ENCODE assay signal across 1 cellular context in the genomic region with DNA sequence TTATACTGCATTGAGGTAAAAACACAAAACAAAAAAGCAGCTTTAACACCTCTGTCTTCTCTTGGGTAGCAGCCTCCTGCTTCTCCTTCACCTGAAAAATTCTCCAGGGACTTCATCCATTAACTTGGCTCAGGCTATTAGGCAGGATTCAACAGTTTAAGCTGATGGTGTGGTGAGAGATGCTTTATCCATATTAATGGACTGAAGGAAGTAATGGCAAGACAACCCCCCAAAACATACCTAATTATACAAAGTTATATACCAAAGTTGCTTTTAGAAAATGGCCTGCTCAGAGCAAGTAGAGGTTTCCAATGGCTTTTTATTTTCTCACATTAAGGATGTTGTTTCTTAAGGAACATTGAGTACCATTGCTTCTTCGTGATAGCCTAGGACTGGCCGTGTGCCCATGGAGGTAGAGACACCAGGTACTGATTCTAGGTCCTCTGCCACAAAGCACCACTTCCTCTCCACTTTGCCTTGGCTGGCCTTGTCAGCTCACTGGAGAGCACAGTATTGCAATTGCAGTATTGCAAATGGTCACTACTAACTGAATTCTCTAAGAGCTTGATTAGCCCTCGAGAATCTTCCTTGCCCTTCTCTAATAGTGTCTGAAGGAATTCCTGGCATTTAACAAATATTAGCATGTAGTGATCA.
TF ChIP-seq lines count a peak whose summit lies in the region.

No MANE protein-coding gene starts in this region.

TF ChIP-seq in HepG2, 621 proteins besides CTCF, POLR2A, EP300 and RAD21:
- no peak for TF ChIP-seq NFKB2 (CRISPR knock-in tag; IDR thresholded peaks at IDR 0.05; ENCODE audit: borderline replicate concordance)
- TF ChIP-seq, protein P1, sequence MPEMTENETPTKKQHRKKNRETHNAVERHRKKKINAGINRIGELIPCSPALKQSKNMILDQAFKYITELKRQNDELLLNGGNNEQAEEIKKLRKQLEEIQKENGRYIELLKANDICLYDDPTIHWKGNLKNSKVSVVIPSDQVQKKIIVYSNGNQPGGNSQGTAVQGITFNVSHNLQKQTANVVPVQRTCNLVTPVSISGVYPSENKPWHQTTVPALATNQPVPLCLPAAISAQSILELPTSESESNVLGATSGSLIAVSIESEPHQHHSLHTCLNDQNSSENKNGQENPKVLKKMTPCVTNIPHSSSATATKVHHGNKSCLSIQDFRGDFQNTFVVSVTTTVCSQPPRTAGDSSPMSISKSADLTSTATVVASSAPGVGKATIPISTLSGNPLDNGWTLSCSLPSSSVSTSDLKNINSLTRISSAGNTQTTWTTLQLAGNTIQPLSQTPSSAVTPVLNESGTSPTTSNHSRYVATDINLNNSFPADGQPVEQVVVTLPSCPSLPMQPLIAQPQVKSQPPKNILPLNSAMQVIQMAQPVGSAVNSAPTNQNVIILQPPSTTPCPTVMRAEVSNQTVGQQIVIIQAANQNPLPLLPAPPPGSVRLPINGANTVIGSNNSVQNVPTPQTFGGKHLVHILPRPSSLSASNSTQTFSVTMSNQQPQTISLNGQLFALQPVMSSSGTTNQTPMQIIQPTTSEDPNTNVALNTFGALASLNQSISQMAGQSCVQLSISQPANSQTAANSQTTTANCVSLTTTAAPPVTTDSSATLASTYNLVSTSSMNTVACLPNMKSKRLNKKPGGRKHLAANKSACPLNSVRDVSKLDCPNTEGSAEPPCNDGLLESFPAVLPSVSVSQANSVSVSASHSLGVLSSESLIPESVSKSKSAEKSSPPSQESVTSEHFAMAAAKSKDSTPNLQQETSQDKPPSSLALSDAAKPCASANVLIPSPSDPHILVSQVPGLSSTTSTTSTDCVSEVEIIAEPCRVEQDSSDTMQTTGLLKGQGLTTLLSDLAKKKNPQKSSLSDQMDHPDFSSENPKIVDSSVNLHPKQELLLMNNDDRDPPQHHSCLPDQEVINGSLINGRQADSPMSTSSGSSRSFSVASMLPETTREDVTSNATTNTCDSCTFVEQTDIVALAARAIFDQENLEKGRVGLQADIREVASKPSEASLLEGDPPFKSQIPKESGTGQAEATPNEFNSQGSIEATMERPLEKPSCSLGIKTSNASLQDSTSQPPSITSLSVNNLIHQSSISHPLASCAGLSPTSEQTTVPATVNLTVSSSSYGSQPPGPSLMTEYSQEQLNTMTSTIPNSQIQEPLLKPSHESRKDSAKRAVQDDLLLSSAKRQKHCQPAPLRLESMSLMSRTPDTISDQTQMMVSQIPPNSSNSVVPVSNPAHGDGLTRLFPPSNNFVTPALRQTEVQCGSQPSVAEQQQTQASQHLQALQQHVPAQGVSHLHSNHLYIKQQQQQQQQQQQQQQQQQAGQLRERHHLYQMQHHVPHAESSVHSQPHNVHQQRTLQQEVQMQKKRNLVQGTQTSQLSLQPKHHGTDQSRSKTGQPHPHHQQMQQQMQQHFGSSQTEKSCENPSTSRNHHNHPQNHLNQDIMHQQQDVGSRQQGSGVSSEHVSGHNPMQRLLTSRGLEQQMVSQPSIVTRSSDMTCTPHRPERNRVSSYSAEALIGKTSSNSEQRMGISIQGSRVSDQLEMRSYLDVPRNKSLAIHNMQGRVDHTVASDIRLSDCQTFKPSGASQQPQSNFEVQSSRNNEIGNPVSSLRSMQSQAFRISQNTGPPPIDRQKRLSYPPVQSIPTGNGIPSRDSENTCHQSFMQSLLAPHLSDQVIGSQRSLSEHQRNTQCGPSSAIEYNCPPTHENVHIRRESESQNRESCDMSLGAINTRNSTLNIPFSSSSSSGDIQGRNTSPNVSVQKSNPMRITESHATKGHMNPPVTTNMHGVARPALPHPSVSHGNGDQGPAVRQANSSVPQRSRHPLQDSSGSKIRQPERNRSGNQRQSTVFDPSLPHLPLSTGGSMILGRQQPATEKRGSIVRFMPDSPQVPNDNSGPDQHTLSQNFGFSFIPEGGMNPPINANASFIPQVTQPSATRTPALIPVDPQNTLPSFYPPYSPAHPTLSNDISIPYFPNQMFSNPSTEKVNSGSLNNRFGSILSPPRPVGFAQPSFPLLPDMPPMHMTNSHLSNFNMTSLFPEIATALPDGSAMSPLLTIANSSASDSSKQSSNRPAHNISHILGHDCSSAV (CRISPR knock-in tag; IDR thresholded peaks at IDR 0.05; ENCODE audit: borderline replicate concordance): no peak
- no peak for TF ChIP-seq ZKSCAN8 (CRISPR knock-in tag; IDR thresholded peaks at IDR 0.05; ENCODE audit: borderline replicate concordance)
- TF ChIP-seq ZSCAN25 (CRISPR knock-in tag; IDR thresholded peaks at IDR 0.05): no peak
- no peak for TF ChIP-seq PAWR (CRISPR knock-in tag; IDR thresholded peaks at IDR 0.05; ENCODE audit: borderline replicate concordance)
- TF ChIP-seq, protein P2, sequence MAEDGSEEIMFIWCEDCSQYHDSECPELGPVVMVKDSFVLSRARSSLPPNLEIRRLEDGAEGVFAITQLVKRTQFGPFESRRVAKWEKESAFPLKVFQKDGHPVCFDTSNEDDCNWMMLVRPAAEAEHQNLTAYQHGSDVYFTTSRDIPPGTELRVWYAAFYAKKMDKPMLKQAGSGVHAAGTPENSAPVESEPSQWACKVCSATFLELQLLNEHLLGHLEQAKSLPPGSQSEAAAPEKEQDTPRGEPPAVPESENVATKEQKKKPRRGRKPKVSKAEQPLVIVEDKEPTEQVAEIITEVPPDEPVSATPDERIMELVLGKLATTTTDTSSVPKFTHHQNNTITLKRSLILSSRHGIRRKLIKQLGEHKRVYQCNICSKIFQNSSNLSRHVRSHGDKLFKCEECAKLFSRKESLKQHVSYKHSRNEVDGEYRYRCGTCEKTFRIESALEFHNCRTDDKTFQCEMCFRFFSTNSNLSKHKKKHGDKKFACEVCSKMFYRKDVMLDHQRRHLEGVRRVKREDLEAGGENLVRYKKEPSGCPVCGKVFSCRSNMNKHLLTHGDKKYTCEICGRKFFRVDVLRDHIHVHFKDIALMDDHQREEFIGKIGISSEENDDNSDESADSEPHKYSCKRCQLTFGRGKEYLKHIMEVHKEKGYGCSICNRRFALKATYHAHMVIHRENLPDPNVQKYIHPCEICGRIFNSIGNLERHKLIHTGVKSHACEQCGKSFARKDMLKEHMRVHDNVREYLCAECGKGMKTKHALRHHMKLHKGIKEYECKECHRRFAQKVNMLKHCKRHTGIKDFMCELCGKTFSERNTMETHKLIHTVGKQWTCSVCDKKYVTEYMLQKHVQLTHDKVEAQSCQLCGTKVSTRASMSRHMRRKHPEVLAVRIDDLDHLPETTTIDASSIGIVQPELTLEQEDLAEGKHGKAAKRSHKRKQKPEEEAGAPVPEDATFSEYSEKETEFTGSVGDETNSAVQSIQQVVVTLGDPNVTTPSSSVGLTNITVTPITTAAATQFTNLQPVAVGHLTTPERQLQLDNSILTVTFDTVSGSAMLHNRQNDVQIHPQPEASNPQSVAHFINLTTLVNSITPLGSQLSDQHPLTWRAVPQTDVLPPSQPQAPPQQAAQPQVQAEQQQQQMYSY (CRISPR knock-in tag; IDR thresholded peaks at IDR 0.05): no peak
- no peak for TF ChIP-seq ZNF546 (CRISPR knock-in tag; conservative IDR thresholded peaks at IDR 0.05)
- no peak for TF ChIP-seq ZSCAN31 (CRISPR knock-in tag; IDR thresholded peaks at IDR 0.05; ENCODE audit: low read depth)
- no peak for TF ChIP-seq ZNF598 (CRISPR knock-in tag; IDR thresholded peaks at IDR 0.05; ENCODE audit: borderline replicate concordance)
- TF ChIP-seq ZNF709 (CRISPR knock-in tag; IDR thresholded peaks at IDR 0.05): no peak
- no peak for TF ChIP-seq SP2 (CRISPR knock-in tag; IDR thresholded peaks at IDR 0.05)
- TF ChIP-seq, protein P3, sequence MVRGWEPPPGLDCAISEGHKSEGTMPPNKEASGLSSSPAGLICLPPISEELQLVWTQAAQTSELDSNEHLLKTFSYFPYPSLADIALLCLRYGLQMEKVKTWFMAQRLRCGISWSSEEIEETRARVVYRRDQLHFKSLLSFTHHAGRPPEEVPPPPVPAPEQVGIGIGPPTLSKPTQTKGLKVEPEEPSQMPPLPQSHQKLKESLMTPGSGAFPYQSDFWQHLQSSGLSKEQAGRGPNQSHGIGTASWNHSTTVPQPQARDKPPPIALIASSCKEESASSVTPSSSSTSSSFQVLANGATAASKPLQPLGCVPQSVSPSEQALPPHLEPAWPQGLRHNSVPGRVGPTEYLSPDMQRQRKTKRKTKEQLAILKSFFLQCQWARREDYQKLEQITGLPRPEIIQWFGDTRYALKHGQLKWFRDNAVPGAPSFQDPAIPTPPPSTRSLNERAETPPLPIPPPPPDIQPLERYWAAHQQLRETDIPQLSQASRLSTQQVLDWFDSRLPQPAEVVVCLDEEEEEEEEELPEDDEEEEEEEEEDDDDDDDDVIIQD (CRISPR knock-in tag; IDR thresholded peaks at IDR 0.05; ENCODE audit: low read depth): no peak
- no peak for TF ChIP-seq ISL2 (CRISPR knock-in tag; IDR thresholded peaks at IDR 0.05)
- TF ChIP-seq ZNF614 (CRISPR knock-in tag; IDR thresholded peaks at IDR 0.05; ENCODE audit: borderline replicate concordance): no peak
- no peak for TF ChIP-seq TOE1 (CRISPR knock-in tag; IDR thresholded peaks at IDR 0.05)
- no peak for TF ChIP-seq SMARCE1 (IDR thresholded peaks at IDR 0.05; ENCODE audit: borderline replicate concordance)
